Comparison of ENCODE assay signal across 1 cellular context in the genomic region with DNA sequence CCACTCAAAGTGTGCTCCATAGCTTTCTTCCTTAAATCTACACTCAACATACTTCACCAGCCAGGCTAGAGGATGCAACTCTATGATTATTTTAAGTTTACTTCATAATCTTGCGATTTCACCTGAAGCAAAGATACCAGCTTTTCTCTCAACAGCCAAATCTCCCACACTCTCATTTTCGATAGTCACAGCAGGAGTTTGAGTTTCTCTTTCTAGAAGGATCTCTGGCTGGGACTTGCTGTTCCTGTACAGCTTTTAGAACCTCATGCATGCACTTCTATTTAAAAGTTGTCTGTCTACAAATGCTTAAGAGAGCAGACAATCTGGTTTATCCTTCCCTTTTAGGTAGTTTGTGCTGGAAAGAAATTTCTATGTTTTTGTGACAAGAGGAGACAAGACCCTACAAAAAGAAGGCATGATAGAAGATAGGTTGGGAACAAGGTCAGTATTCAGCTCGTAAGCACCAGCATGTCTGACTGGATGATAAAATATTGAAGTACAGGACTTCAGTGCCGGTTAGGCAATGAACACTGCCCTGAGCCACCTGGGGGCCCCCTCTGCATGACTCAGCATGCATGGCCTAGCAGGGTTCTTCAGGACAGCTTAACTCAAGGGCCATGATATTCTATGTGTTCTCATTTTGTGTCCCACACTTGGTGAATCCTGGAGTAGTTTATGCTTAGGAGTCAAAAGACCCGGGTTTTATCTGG.
TF ChIP-seq lines count a peak whose summit lies in the region.

No MANE protein-coding gene starts in this region.

TF ChIP-seq in IMR-90, 13 proteins besides CTCF, POLR2A, EP300 and RAD21:
- TF ChIP-seq RFX5 (IDR thresholded peaks at IDR 0.05; ENCODE audit: low read depth, low read length) (no peak), NFE2L2 (IDR thresholded peaks at IDR 0.05; ENCODE audit: low read depth, low read length) (peak; percentile 75), BHLHE40 (IDR thresholded peaks at IDR 0.05; ENCODE audit: low read depth, low read length) (no peak), MAZ (IDR thresholded peaks at IDR 0.05; ENCODE audit: borderline replicate concordance, low read depth, low read length) (no peak), MAFK (IDR thresholded peaks at IDR 0.05; ENCODE audit: low read depth, low read length) (no peak), MXI1 (IDR thresholded peaks at IDR 0.05; ENCODE audit: borderline replicate concordance, low read depth, low read length) (no peak), FOS (IDR thresholded peaks at IDR 0.05; ENCODE audit: low read depth, low read length) (no peak)
